9 cellular contexts compared by ENCODE assay signal in the genomic region with DNA sequence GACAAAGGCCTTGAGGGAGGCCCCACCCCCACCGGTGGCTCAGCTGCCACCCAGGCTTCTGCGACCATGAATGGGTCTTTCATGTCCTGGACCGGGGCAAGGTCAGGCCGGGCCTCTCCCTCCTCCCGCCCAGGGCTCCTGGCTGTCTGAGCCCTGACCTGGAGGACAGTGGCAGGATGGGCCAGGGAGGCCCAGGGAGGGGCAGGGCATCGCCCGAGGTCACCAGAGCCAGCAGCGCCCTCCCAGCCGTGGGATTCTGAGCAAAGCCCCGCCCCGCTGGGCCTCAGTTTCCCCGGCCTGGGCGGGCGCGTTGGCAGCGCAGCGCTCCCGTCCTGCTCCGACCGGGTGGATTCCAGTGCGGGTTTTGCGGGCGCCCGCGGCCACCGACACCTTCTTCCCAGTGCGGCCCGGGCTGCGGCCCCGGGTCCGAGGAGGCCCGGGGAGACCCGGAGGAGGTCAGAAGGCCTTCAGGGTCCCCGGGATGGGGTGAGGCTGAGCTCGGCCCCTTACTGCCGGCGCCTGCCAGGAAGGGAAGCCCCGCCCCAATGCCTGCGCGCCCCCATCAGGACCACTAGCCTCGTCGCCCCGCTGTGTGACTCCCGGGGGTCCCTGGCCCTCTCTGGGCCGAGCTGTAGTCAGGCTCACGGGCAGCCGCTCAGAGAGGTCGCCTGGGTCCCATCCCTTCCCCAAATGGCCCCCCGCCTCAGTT. TPM values are rescaled to one million over a fixed set of nuclear protein-coding genes. Genes with fewer than 3 reads are reported as not detected.
DNase-seq lines count a peak whose midpoint lies in the region; ATAC-seq, FAIRE-seq and TF ChIP-seq lines count a peak whose summit lies in the region.
"Had no signal": no experiment of that assay in that cellular context is flagged by ENCODE, and none has a peak within 500 bp of the region (broad histone marks: within the 10 kb centered on the region; RNA-seq: fewer than 3 reads in every experiment).

No MANE protein-coding gene starts in this region.

- H3K36me3 Mint-ChIP-seq in osteocyte (ENCODE audit: unreplicated experiment) = no peaks in the 10 kb centered on the region

- no peak overlapping the region; the same call in none of the 2 replicates for H3K18ac ChIP-seq in H1 (ENCODE audit: extremely low read depth, low read length)

- no peak for FAIRE-seq in H1 (lab: Jason Lieb, UNC)

- CTCF ChIA-PET in H1 (lab: Charles Lee; ENCODE audit: partially characterized antibody) = interaction anchor here (0.8 to 8.6 kb wide), 10 partner anchors 8 to 56 kb away, joined by 3 to 49 read pairs (median 5); no protein-coding TSS in a partner anchor

- H3K36me3 ChIP-seq in H1 (ENCODE audit: control insufficient read depth in 2 of 4, insufficient read depth in 4 of 4, low read length in 3 of 4) = no peaks in the 10 kb centered on the region

- peaks cover 15% of the 10 kb centered on the region for H3K4me1 Mint-ChIP-seq in osteocyte (ENCODE audit: unreplicated experiment)

- no peaks in the 10 kb centered on the region for H3K9me3 ChIP-seq in H1 (ENCODE audit: insufficient read depth in 2 of 2, low read depth in 1 of 2, low read length in 1 of 2)

- peak overlapping the region; percentile 38 for H3K4me3 Mint-ChIP-seq in osteocyte (ENCODE audit: unreplicated experiment)

- WGBS in H1 (ENCODE audit: extremely low coverage in 1 of 2, insufficient coverage in 1 of 2, insufficient read length in 1 of 2, insufficient replicate concordance in 2 of 2, low coverage in 1 of 2, low lambda C conversion rate in 2 of 2, missing lambda C conversion rate in 1 of 2), 2 experiments = 7% methylated on average over 36 of the region's 49 CpGs; no CpG with 5 or more reads in 1 of the 2 experiments

- no peaks in the 10 kb centered on the region for H3K79me1 ChIP-seq in H1 (ENCODE audit: low read depth, low read length)

- peak overlapping the region; percentile 66 to 72 for H3K4me2 ChIP-seq in H1 (ENCODE audit: insufficient read depth in 1 of 2, low read depth in 2 of 2, low read length in 2 of 2)

- H4K20me1 ChIP-seq in H1 (replicated peaks in 1 of 2; ENCODE audit: control insufficient read depth in 1 of 2, insufficient read depth in 2 of 2, low read length in 2 of 2) = peaks cover 3 to 7% of the 10 kb centered on the region in 2 experiments

- H3K79me2 ChIP-seq in H1 (ENCODE audit: control insufficient read depth in 1 of 2, insufficient read depth in 2 of 2, low read length in 2 of 2) = peaks cover 0 to 8% of the 10 kb centered on the region in 2 experiments; a peak in 1 of 4 replicates

- POLR2A ChIA-PET in H1 (lab: Charles Lee; ENCODE audit: partially characterized antibody) = interaction anchor here (2.2 to 4.1 kb wide), 2 partner anchors 9 to 14 kb away, joined by 7 to 19 read pairs; no protein-coding TSS in a partner anchor

- peaks cover 7% of the 10 kb centered on the region for H3K23me2 ChIP-seq in H1 (ENCODE audit: low read depth, low read length)

- TF ChIP-seq EP300 in H1 (IDR thresholded peaks at IDR 0.05; ENCODE audit: borderline replicate concordance in 1 of 2, low read depth in 2 of 2, low read length in 2 of 2) = no peak

- no peak for TF ChIP-seq RAD21 in H1 (IDR thresholded peaks at IDR 0.05 in 1 of 2, conservative IDR thresholded peaks at IDR 0.05 in 1 of 2; ENCODE audit: low read depth in 2 of 2, low read length in 2 of 2)

- no peak overlapping the region for H2BK5ac ChIP-seq in H1 (ENCODE audit: low read depth, low read length)

- H3K23ac ChIP-seq in H1 (ENCODE audit: insufficient read length) = no peak overlapping the region

- TF ChIP-seq POLR2A in H1 (IDR thresholded peaks at IDR 0.05; ENCODE audit: control extremely low read depth in 1 of 2, low read depth in 2 of 2, low read length in 2 of 2) = 0 out of 3 replicates have a peak, but pooled peaks of 1 of the 2 experiments have one; percentile 11

- no peak overlapping the region for H3K27ac Mint-ChIP-seq in osteocyte (ENCODE audit: unreplicated experiment)

- no peak for TF ChIP-seq CTCF in H1 (IDR thresholded peaks at IDR 0.05; ENCODE audit: control extremely low read depth in 1 of 3, insufficient read depth in 1 of 3, low read depth in 1 of 3, low read length in 3 of 3)
- no peak for TF ChIP-seq CTCF in osteocyte (IDR thresholded peaks at IDR 0.05)

- no peak overlapping the region for H2AK5ac ChIP-seq in H1 (ENCODE audit: low read depth, low read length)

- peak overlapping the region; percentile 39; the same call in 1 of the 2 replicates for H2BK12ac ChIP-seq in H1 (ENCODE audit: low read depth, low read length)

- no peak overlapping the region for H2AFZ ChIP-seq in H1 (ENCODE audit: low read length)

- peak overlapping the region; percentile 81; the same call in 1 of the 2 replicates for H2BK15ac ChIP-seq in H1 (ENCODE audit: low read length)

- H4K5ac ChIP-seq in H1 (ENCODE audit: insufficient read length, low read depth, low read length) = no peak overlapping the region

- peaks cover 18% of the 10 kb centered on the region for H3K27me3 Mint-ChIP-seq in osteocyte (ENCODE audit: unreplicated experiment)

- H3K4ac ChIP-seq in H1 (replicated peaks; ENCODE audit: insufficient read length, low read depth, low read length) = no peak overlapping the region

- peaks cover 0 to 8% (median 5%) of the 10 kb centered on the region in 4 experiments; a peak in 6 of 7 replicates for H3K4me1 ChIP-seq in H1 (replicated peaks in 1 of 4; ENCODE audit: control insufficient read depth in 3 of 4, insufficient read depth in 4 of 4, low read length in 3 of 4)

- peak overlapping the region; percentile 38 to 77 (median 67) for H3K4me3 ChIP-seq in H1 (ENCODE audit: extremely low read depth in 1 of 4, insufficient read depth in 2 of 4, low read depth in 3 of 4, low read length in 4 of 4)

- no peak overlapping the region for H3K27ac ChIP-seq in H1 (ENCODE audit: low read depth, low read length)

- H3K14ac ChIP-seq in H1 (ENCODE audit: insufficient read length) = no peak overlapping the region

- no peak overlapping the region for H4K91ac ChIP-seq in H1 (replicated peaks; ENCODE audit: insufficient read length, low read length)

- no peak overlapping the region for H2BK120ac ChIP-seq in H1 (replicated peaks; ENCODE audit: low read depth, low read length)

- H3K27me3 ChIP-seq in H1 (replicated peaks in 1 of 4; ENCODE audit: control insufficient read depth in 3 of 4, extremely low read depth in 1 of 4, insufficient read depth in 3 of 4, low read length in 3 of 4) = peaks cover 0 to 12% (median 8%) of the 10 kb centered on the region in 4 experiments; a peak in 4 of 7 replicates

- DNase-seq in Daoy (ENCODE audit: low read depth) = peak; percentile 52
- peak; percentile 22 for DNase-seq in NCI-H226
- DNase-seq in H1 (ENCODE audit: low read depth in 1 of 2, low spot score in 2 of 2) = peak in 1 of 2 experiments; percentile 95
- no peak for DNase-seq in osteocyte (ENCODE audit: extremely low spot score, unreplicated experiment)
- no peak for DNase-seq in mesenteric fat pad (ENCODE audit: low spot score)

- peak overlapping the region; percentile 74; the same call in 1 of the 2 replicates for H4K8ac ChIP-seq in H1 (ENCODE audit: extremely low read depth, insufficient read depth, low read length)

- H3K56ac ChIP-seq in H1 (replicated peaks; ENCODE audit: insufficient read length, low read depth, low read length) = peak overlapping the region; percentile 0

- peak overlapping the region in 1 of 4 experiments; percentile 41; a peak in 1 of 7 replicates for H3K9ac ChIP-seq in H1 (replicated peaks in 1 of 4; ENCODE audit: extremely low read depth in 1 of 4, low read depth in 3 of 4, low read length in 3 of 4)

- no peak overlapping the region for H2BK20ac ChIP-seq in H1 (ENCODE audit: low read length)

- H3K9me3 Mint-ChIP-seq in osteocyte (ENCODE audit: unreplicated experiment) = no peaks in the 10 kb centered on the region
- H3K9me3 Mint-ChIP-seq: IgD-negative memory B cell had no signal

- ATAC-seq in HG03520 (IDR thresholded peaks at IDR 0.05; ENCODE audit: unreplicated experiment) (no peak), HG02840 (IDR thresholded peaks at IDR 0.05; ENCODE audit: low FRiP score, unreplicated experiment) (no peak), GM18498 (IDR thresholded peaks at IDR 0.05; ENCODE audit: unreplicated experiment) (no peak)

RNA-seq across cellular contexts. Expression of gene SEMA6B, which starts 24.6 kb away (rescaled TPM):
- total RNA-seq in Daoy (2014; rRNA removed; shearing (Covaris generic)) = 2.3 and 3.2 TPM in 2 replicates
- 54.4 and 56.7 TPM in 2 replicates for total RNA-seq in H1 (2021; fragmentation: NEBNext Ultra II Directional; extraction: Animal tissue kit (Norgen Biotek cat#: 25700))
- polyA plus RNA-seq in H1 (2011; rRNA removed) = 31.3 and 54.9 TPM in 2 replicates
- polyA plus RNA-seq in H1 (2011; cell fraction: cytosol; rRNA removed) = 41.1 TPM
- polyA plus RNA-seq in H1 (2011; cell fraction: nucleus; rRNA removed) = 64.3 TPM
- 24.6 to 51.9 TPM (median 43.4 TPM) in 4 replicates for polyA plus RNA-seq in H1 (2012, experiment 1 of 2)
- 38.5 TPM for polyA plus RNA-seq in H1 (2012, experiment 2 of 2)
- 38.5 TPM for polyA plus RNA-seq in H1 (2013, experiment 1 of 2)
- 37.7 TPM for polyA plus RNA-seq in H1 (2013, experiment 2 of 2)
- 36.8 and 59.4 TPM in 2 replicates for polyA minus RNA-seq in H1 (2011; rRNA and poly(A)+ RNA removed)
- 49.0 TPM for polyA minus RNA-seq in H1 (2011; cell fraction: cytosol; rRNA and poly(A)+ RNA removed)
- 26.7 TPM for polyA minus RNA-seq in H1 (2011; cell fraction: nucleus; rRNA and poly(A)+ RNA removed)
- 5.8 and 6.2 TPM in 2 replicates for total RNA-seq in osteocyte
- 35.1 TPM for total RNA-seq in mesenteric fat pad
- polyA plus RNA-seq: IgD-negative memory B cell had no signal

RNA-seq across cellular contexts. Expression of gene LRG1, which starts 44.3 kb away (rescaled TPM):
- total RNA-seq in Daoy (2014; rRNA removed; shearing (Covaris generic)) = 0.03 and 0.69 TPM in 2 replicates
- 0.36 and 0.48 TPM in 2 replicates for total RNA-seq in H1 (2021; fragmentation: NEBNext Ultra II Directional; extraction: Animal tissue kit (Norgen Biotek cat#: 25700))
- 0.64 and 0.79 TPM in 2 replicates for polyA plus RNA-seq in H1 (2011; rRNA removed)
- polyA plus RNA-seq in H1 (2011; cell fraction: cytosol; rRNA removed) = 0.48 TPM
- 0.34 TPM for polyA plus RNA-seq in H1 (2011; cell fraction: nucleus; rRNA removed)
- polyA plus RNA-seq in H1 (2012, experiment 1 of 2) = 0.28 to 1.1 TPM (median 0.51 TPM) in 4 replicates
- polyA plus RNA-seq in H1 (2012, experiment 2 of 2) = 0.50 TPM
- 1.3 TPM for polyA plus RNA-seq in H1 (2013, experiment 1 of 2)
- polyA plus RNA-seq in H1 (2013, experiment 2 of 2) = 1.2 TPM
- 0.13 and 0.22 TPM in 2 replicates for polyA minus RNA-seq in H1 (2011; rRNA and poly(A)+ RNA removed)
- polyA minus RNA-seq in H1 (2011; cell fraction: cytosol; rRNA and poly(A)+ RNA removed) = not detected
- 0.20 TPM for polyA minus RNA-seq in H1 (2011; cell fraction: nucleus; rRNA and poly(A)+ RNA removed)
- total RNA-seq in osteocyte (not detected in 2 replicates), mesenteric fat pad (4.0 TPM)

RNA-seq across cellular contexts. Expression of gene PLIN5, which starts 49.1 kb away (rescaled TPM):
- total RNA-seq in Daoy (2014; rRNA removed; shearing (Covaris generic)) = 0.15 and 1.3 TPM in 2 replicates
- total RNA-seq in H1 (2021; fragmentation: NEBNext Ultra II Directional; extraction: Animal tissue kit (Norgen Biotek cat#: 25700)) = 1.8 and 2.0 TPM in 2 replicates
- 2.5 and 2.6 TPM in 2 replicates for polyA plus RNA-seq in H1 (2011; rRNA removed)
- polyA plus RNA-seq in H1 (2011; cell fraction: cytosol; rRNA removed) = 4.0 TPM
- 7.7 TPM for polyA plus RNA-seq in H1 (2011; cell fraction: nucleus; rRNA removed)
- 1.7 to 2.6 TPM (median 1.7 TPM) in 4 replicates for polyA plus RNA-seq in H1 (2012, experiment 1 of 2)
- 1.2 TPM for polyA plus RNA-seq in H1 (2012, experiment 2 of 2)
- 1.1 TPM for polyA plus RNA-seq in H1 (2013, experiment 1 of 2)
- polyA plus RNA-seq in H1 (2013, experiment 2 of 2) = 0.96 TPM
- polyA minus RNA-seq in H1 (2011; rRNA and poly(A)+ RNA removed) = 1.9 and 3.2 TPM in 2 replicates
- polyA minus RNA-seq in H1 (2011; cell fraction: cytosol; rRNA and poly(A)+ RNA removed) = 3.2 TPM
- 6.3 TPM for polyA minus RNA-seq in H1 (2011; cell fraction: nucleus; rRNA and poly(A)+ RNA removed)
- not detected in 2 replicates for total RNA-seq in osteocyte
- total RNA-seq in mesenteric fat pad = 62.5 TPM
- polyA plus RNA-seq: IgD-negative memory B cell had no signal

RNA-seq across cellular contexts. Expression of gene TNFAIP8L1, which starts 55.2 kb away (rescaled TPM):
- total RNA-seq in Daoy (2014; rRNA removed; shearing (Covaris generic)) = 6.5 and 6.8 TPM in 2 replicates
- 5.9 and 6.1 TPM in 2 replicates for total RNA-seq in H1 (2021; fragmentation: NEBNext Ultra II Directional; extraction: Animal tissue kit (Norgen Biotek cat#: 25700))
- 3.2 and 5.5 TPM in 2 replicates for polyA plus RNA-seq in H1 (2011; rRNA removed)
- 4.2 TPM for polyA plus RNA-seq in H1 (2011; cell fraction: cytosol; rRNA removed)
- polyA plus RNA-seq in H1 (2011; cell fraction: nucleus; rRNA removed) = 4.8 TPM
- 4.8 to 5.2 TPM (median 5.0 TPM) in 4 replicates for polyA plus RNA-seq in H1 (2012, experiment 1 of 2)
- 5.8 TPM for polyA plus RNA-seq in H1 (2012, experiment 2 of 2)
- polyA plus RNA-seq in H1 (2013, experiment 1 of 2) = 5.3 TPM
- 5.9 TPM for polyA plus RNA-seq in H1 (2013, experiment 2 of 2)
- 2.1 and 3.2 TPM in 2 replicates for polyA minus RNA-seq in H1 (2011; rRNA and poly(A)+ RNA removed)
- 2.3 TPM for polyA minus RNA-seq in H1 (2011; cell fraction: cytosol; rRNA and poly(A)+ RNA removed)
- polyA minus RNA-seq in H1 (2011; cell fraction: nucleus; rRNA and poly(A)+ RNA removed) = 3.2 TPM
- total RNA-seq in osteocyte = 5.8 and 5.9 TPM in 2 replicates
- total RNA-seq in mesenteric fat pad = 6.9 TPM

Comparison
In these comparisons a context has a peak if more than half of its experiments do, and no peak if none do; other contexts are left out.
1. DNase-seq: peak in Daoy (single experiment) and NCI-H226 (single experiment); none in osteocyte (single experiment) and mesenteric fat pad (single experiment).
2. RNA of gene PLIN5, which starts 49.1 kb away (total RNA-seq): 62.5 TPM in mesenteric fat pad (single experiment); 1.8 to 2.0 TPM in H1, 0.15 to 1.3 TPM in Daoy and not detected in osteocyte; every median in the first group is over 10 times any median in the second.